ENCODE assay signal across 11 cellular contexts in the genomic region with DNA sequence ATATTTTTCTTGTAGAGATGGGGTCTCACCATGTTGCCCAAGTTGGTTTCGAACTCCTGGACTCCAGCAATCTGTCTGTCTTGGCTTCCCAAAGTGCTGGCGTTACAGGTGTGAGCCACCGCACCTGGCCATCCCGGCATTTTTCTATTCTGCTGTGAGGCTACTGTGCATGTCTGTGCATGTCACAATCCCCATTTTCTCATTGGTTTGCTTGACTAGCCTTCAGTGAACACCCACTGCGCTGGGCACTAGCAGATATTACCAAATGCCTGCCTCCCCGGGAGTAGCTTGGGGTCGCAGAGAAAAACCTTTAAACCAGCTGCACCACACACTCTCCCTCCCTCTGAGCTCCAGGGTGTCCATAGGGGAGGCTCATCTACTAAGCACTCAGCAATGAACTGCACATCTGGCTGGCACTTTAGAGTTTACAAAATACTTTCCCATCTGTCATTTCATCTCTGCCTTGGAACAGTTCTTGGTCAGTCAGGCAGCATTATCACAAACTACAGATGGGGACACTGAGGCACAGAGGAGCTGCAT. TPM values are rescaled to one million over a fixed set of nuclear protein-coding genes. Genes with fewer than 3 reads are reported as not detected.
DNase-seq lines count a peak whose midpoint lies in the region; ATAC-seq and TF ChIP-seq lines count a peak whose summit lies in the region.
"Had no signal": no experiment of that assay in that cellular context is flagged by ENCODE, and none has a peak within 500 bp of the region (broad histone marks: within the 10 kb centered on the region; RNA-seq: fewer than 3 reads in every experiment).

No MANE protein-coding gene starts in this region.

- H3K9me3 Mint-ChIP-seq in glutamatergic neuron (ENCODE audit: unreplicated experiment) = peaks cover 11% of the 10 kb centered on the region

- H2BK15ac ChIP-seq in neuronal stem cell (ENCODE audit: low read length) = no peak overlapping the region

- H3K9ac ChIP-seq in BLaER1 = peak overlapping the region; percentile 21; the same call in 1 of the 2 replicates
- no peak overlapping the region for H3K9ac ChIP-seq in neuronal stem cell (ENCODE audit: low read depth, low read length, poor library complexity)

- H2BK12ac ChIP-seq in neuronal stem cell (ENCODE audit: low read length) = no peak overlapping the region

- no peak overlapping the region for H2BK120ac ChIP-seq in neuronal stem cell (ENCODE audit: low read depth, low read length)

- H3K27ac ChIP-seq in BLaER1 (peak overlapping the region; percentile 20; the same call in 1 of the 2 replicates), coronary artery (peak overlapping the region; percentile 97 to 99), neuronal stem cell (replicated peaks; ENCODE audit: low read length) (peak overlapping the region; percentile 2)

- no peak overlapping the region for H4K8ac ChIP-seq in neuronal stem cell (ENCODE audit: low read depth, low read length)

- peaks cover 92% of the 10 kb centered on the region for H4K20me1 ChIP-seq in BLaER1

- peaks cover 25% of the 10 kb centered on the region for H3K79me1 ChIP-seq in neuronal stem cell (ENCODE audit: low read depth, low read length)

- H3K4ac ChIP-seq in neuronal stem cell (ENCODE audit: low read length) = no peak overlapping the region

- H3K9me3 ChIP-seq in BLaER1 = no peaks in the 10 kb centered on the region
- peaks cover 0 to 2% of the 10 kb centered on the region in 2 donors for H3K9me3 ChIP-seq in neuronal stem cell (replicated peaks in 1 of 2; ENCODE audit: control insufficient read depth in 2 of 2, insufficient read depth in 1 of 2, low read depth in 1 of 2, low read length in 2 of 2)

- no peak overlapping the region for H2AFZ ChIP-seq in neuronal stem cell (ENCODE audit: low read length)

- no peak overlapping the region for H3K27ac Mint-ChIP-seq in glutamatergic neuron (ENCODE audit: unreplicated experiment)

- no peaks in the 10 kb centered on the region for H3K36me3 Mint-ChIP-seq in glutamatergic neuron (ENCODE audit: unreplicated experiment)

- H3K23ac ChIP-seq in neuronal stem cell (ENCODE audit: low read depth, low read length, poor library complexity) = no peak overlapping the region

- DNase-seq in NCI-H524 treated with DMSO at 0.1 percent for 48 hours (lab: John Stamatoyannopoulos, UW) (peak; percentile 30), coronary artery (ENCODE audit: low spot score) (no peak), neuronal stem cell (ENCODE audit: low spot score) (no peak), middle frontal gyrus (ENCODE audit: extremely low spot score, low spot score) (no peak), Kasumi-1 (lab: John Stamatoyannopoulos, UW) (no peak), glutamatergic neuron (no peak)
- DNase-seq: activated CD8-positive, alpha-beta memory T cell treated with anti-CD3 and anti-CD28 coated beads, Interleukin-2, amount 50 U/mL, for 4 hours; DMS153; NCI-H1048 had no signal

- no peak overlapping the region for H2BK5ac ChIP-seq in neuronal stem cell (ENCODE audit: low read length)

- H3K14ac ChIP-seq in neuronal stem cell (ENCODE audit: low read length) = no peak overlapping the region

- H2AK5ac ChIP-seq in neuronal stem cell (ENCODE audit: low read depth, low read length) = no peak overlapping the region

- peaks cover 43% of the 10 kb centered on the region for H3K4me1 Mint-ChIP-seq in glutamatergic neuron (ENCODE audit: low read depth, unreplicated experiment)

- no peak overlapping the region for H3K4me3 Mint-ChIP-seq in glutamatergic neuron (ENCODE audit: unreplicated experiment)

- TF ChIP-seq CTCF in coronary artery (IDR thresholded peaks at IDR 0.05) = no peak
- TF ChIP-seq CTCF in glutamatergic neuron (IDR thresholded peaks at IDR 0.05; ENCODE audit: partially characterized antibody, unreplicated experiment) = no peak

- WGBS in neuronal stem cell (ENCODE audit: extremely low coverage in 2 of 2, insufficient read length in 2 of 2, insufficient replicate concordance in 1 of 2), 2 donors = no CpG with 5 or more reads among the region's 7 CpGs

- H3K36me3 ChIP-seq in BLaER1 = peaks cover 71% of the 10 kb centered on the region
- H3K36me3 ChIP-seq in neuronal stem cell (replicated peaks in 1 of 2; ENCODE audit: control insufficient read depth in 2 of 2, insufficient read depth in 2 of 2, low read length in 2 of 2) = peaks cover 42 to 78% of the 10 kb centered on the region in 2 donors

- H3K27me3 Mint-ChIP-seq in glutamatergic neuron (ENCODE audit: unreplicated experiment) = peaks cover 7% of the 10 kb centered on the region

- ATAC-seq in GM18520 (IDR thresholded peaks at IDR 0.05; ENCODE audit: unreplicated experiment) = no peak

- H3K4me3 ChIP-seq in BLaER1 = no peak overlapping the region
- peak overlapping the region; percentile 96 for H3K4me3 ChIP-seq in coronary artery
- no peak overlapping the region for H3K4me3 ChIP-seq in neuronal stem cell (ENCODE audit: low read length in 2 of 2)

- H3K27me3 ChIP-seq in BLaER1 (no peaks in the 10 kb centered on the region), neuronal stem cell (ENCODE audit: control insufficient read depth in 3 of 3, insufficient read depth in 3 of 3, low read depth in 1 of 3, low read length in 3 of 3) (no peaks in the 10 kb centered on the region)

- H4K91ac ChIP-seq in neuronal stem cell (ENCODE audit: low read depth, low read length, poor library complexity) = no peak overlapping the region

- peak overlapping the region; percentile 87 for H3K4me2 ChIP-seq in BLaER1
- H3K4me2 ChIP-seq in neuronal stem cell (ENCODE audit: insufficient read depth, low read length, poor library complexity, severe bottlenecking) = no peak overlapping the region

- H3K4me1 ChIP-seq in BLaER1 (peaks cover 83% of the 10 kb centered on the region), neuronal stem cell (ENCODE audit: control insufficient read depth in 2 of 2, insufficient read depth in 1 of 2, low read depth in 1 of 2, low read length in 2 of 2) (peaks cover 25 to 29% of the 10 kb centered on the region in 2 donors)

- no peak overlapping the region for H3K18ac ChIP-seq in neuronal stem cell (ENCODE audit: low read length)

RNA-seq across cellular contexts. Expression of gene CSNK1E, which starts 4.9 kb away (rescaled TPM):
- 224 TPM for polyA plus RNA-seq in neuronal stem cell (2013, experiment 1 of 2)
- 229 TPM for polyA plus RNA-seq in neuronal stem cell (2013, experiment 2 of 2)
- 402 TPM for total RNA-seq in glutamatergic neuron (ENCODE audit: unreplicated experiment)

RNA-seq across cellular contexts. Expression of gene TMEM184B, which starts 39.5 kb away (rescaled TPM):
- 50.9 TPM for polyA plus RNA-seq in neuronal stem cell (2013, experiment 1 of 2)
- polyA plus RNA-seq in neuronal stem cell (2013, experiment 2 of 2) = 51.3 TPM
- 81.0 TPM for total RNA-seq in glutamatergic neuron (ENCODE audit: unreplicated experiment)

Comparison
In these comparisons a context has a peak if more than half of its experiments do, and no peak if none do; other contexts are left out.
1. H3K27ac ChIP-seq: peak in every context shown above with its lines; median percentile 98 in coronary artery; 20 in BLaER1; 2 in neuronal stem cell.